Comparison of ENCODE assay signal across 21 cellular contexts in genomic region chr2:100959225-100959880, GRCh38. TPM values are rescaled to one million over a fixed set of nuclear protein-coding genes. Genes with fewer than 3 reads are reported as not detected.
A peak's percentile ranks its signal among the peaks of the same experiment; 100 is the strongest.
DNase-seq lines count a peak whose midpoint lies in the region; ATAC-seq, FAIRE-seq and TF ChIP-seq lines count a peak whose summit lies in the region.
"Had no signal": no experiment of that assay in that cellular context is flagged by ENCODE, and none has a peak within 500 bp of the region (broad histone marks: within the 10 kb centered on the region; RNA-seq: fewer than 3 reads in every experiment).

No MANE protein-coding gene starts in this region.

- H2BK5ac ChIP-seq in neuronal stem cell (ENCODE audit: low read length): no peak overlapping the region

- no peak overlapping the region for H2BK12ac ChIP-seq in neuronal stem cell (ENCODE audit: low read length)

- TF ChIP-seq CTCF in left ventricle myocardium inferior (IDR thresholded peaks at IDR 0.05; ENCODE audit: borderline replicate concordance): no peak
- no peak for TF ChIP-seq CTCF in astrocyte (IDR thresholded peaks at IDR 0.05; ENCODE audit: insufficient read depth, low read depth, low read length)
- no peak for TF ChIP-seq CTCF in upper lobe of right lung (IDR thresholded peaks at IDR 0.05)
- TF ChIP-seq CTCF in progenitor cell of endocrine pancreas (IDR thresholded peaks at IDR 0.05; ENCODE audit: unreplicated experiment): no peak

- H3K14ac ChIP-seq in neuronal stem cell (ENCODE audit: low read length): no peak overlapping the region

- no peak overlapping the region for H2BK120ac ChIP-seq in neuronal stem cell (ENCODE audit: low read depth, low read length)

- H3K36me3 ChIP-seq in left ventricle myocardium inferior (no peaks in the 10 kb centered on the region), astrocyte (ENCODE audit: insufficient read depth, low read length) (no peaks in the 10 kb centered on the region), upper lobe of right lung (no peaks in the 10 kb centered on the region), neuronal stem cell (replicated peaks in 1 of 2; ENCODE audit: control insufficient read depth in 2 of 2, insufficient read depth in 2 of 2, low read length in 2 of 2) (no peaks in the 10 kb centered on the region)

- H4K91ac ChIP-seq in neuronal stem cell (ENCODE audit: low read depth, low read length, poor library complexity): no peak overlapping the region

- no peak overlapping the region for H3K4ac ChIP-seq in neuronal stem cell (ENCODE audit: low read length)

- H3K79me1 ChIP-seq in neuronal stem cell (ENCODE audit: low read depth, low read length): no peaks in the 10 kb centered on the region

- intact Hi-C loops in Right ventricle myocardium superior (cut with DNase I) (no loop called here), left ventricle myocardium inferior (cut with micrococcal nuclease) (no loop called here), upper lobe of right lung (cut with DNase I) (no loop called here)

- H3K27ac ChIP-seq in left ventricle myocardium inferior (replicated peaks): no peak overlapping the region
- no peak overlapping the region for H3K27ac ChIP-seq in astrocyte (ENCODE audit: low read depth, low read length)
- H3K27ac ChIP-seq in upper lobe of right lung: no peak overlapping the region
- no peak overlapping the region for H3K27ac ChIP-seq in neuronal stem cell (replicated peaks; ENCODE audit: low read length)

- no peak overlapping the region for H3K23ac ChIP-seq in neuronal stem cell (ENCODE audit: low read depth, low read length, poor library complexity)

- no peak overlapping the region for H4K8ac ChIP-seq in neuronal stem cell (ENCODE audit: low read depth, low read length)

- H3K4me2 ChIP-seq in astrocyte (ENCODE audit: low read length): peak overlapping the region; percentile 32
- H3K4me2 ChIP-seq in neuronal stem cell (ENCODE audit: insufficient read depth, low read length, poor library complexity, severe bottlenecking): no peak overlapping the region

- peaks cover 16% of the 10 kb centered on the region for H3K4me1 Mint-ChIP-seq in astrocyte (ENCODE audit: low read depth, unreplicated experiment)
- no peaks in the 10 kb centered on the region for H3K4me1 Mint-ChIP-seq in progenitor cell of endocrine pancreas (ENCODE audit: low read depth)
- H3K4me1 Mint-ChIP-seq: CD8-positive, alpha-beta memory T cell had no signal

- DNase-seq in Right ventricle myocardium superior (peak; percentile 6), left ventricle myocardium inferior (no peak), astrocyte (ENCODE audit: low read depth) (peak; percentile 77), iris pigment epithelial cell (ENCODE audit: low read depth) (peak; percentile 39), upper lobe of right lung (no peak), progenitor cell of endocrine pancreas (ENCODE audit: low spot score, unreplicated experiment) (no peak), neuronal stem cell (ENCODE audit: low spot score) (no peak)
- DNase-seq: activated CD4-positive, alpha-beta T cell treated with anti-CD3 and anti-CD28 coated beads for 36 hours; activated effector memory CD4-positive, alpha-beta T cell treated with anti-CD3 and anti-CD28 coated beads, Interleukin-2, amount 50 U/mL, for 16 hours; amygdala; CD8-positive, alpha-beta memory T cell; DMS79 treated with DMSO at 0.1 percent for 48 hours; NCI-H2029; NCI-H524 treated with DMSO at 0.1 percent for 48 hours; retina had no signal

- ATAC-seq in Right ventricle myocardium superior (ENCODE audit: poor library complexity) (no peak), upper lobe of right lung (peak; percentile 17), HG02938 (IDR thresholded peaks at IDR 0.05; ENCODE audit: unreplicated experiment) (no peak)
- ATAC-seq: activated CD4-positive, alpha-beta T cell treated with anti-CD3 and anti-CD28 coated beads for 36 hours; natural killer cell treated with Interleukin-12 subunit alpha and Interleukin-12 subunit beta and Interleukin-15 and Interleukin-18, amount 100 ng/mL, for 72 hours had no signal

- H3K9ac ChIP-seq in astrocyte (ENCODE audit: low read length): no peak overlapping the region
- H3K9ac ChIP-seq in neuronal stem cell (ENCODE audit: low read depth, low read length, poor library complexity): no peak overlapping the region

- no peak overlapping the region for H3K18ac ChIP-seq in neuronal stem cell (ENCODE audit: low read length)

- H3K27me3 ChIP-seq in left ventricle myocardium inferior (ENCODE audit: low read depth) (no peaks in the 10 kb centered on the region), astrocyte (ENCODE audit: insufficient read depth, low read length) (no peaks in the 10 kb centered on the region), upper lobe of right lung (no peaks in the 10 kb centered on the region), neuronal stem cell (ENCODE audit: control insufficient read depth in 3 of 3, insufficient read depth in 3 of 3, low read depth in 1 of 3, low read length in 3 of 3) (peaks cover 0 to 3% (median 0%) of the 10 kb centered on the region in 3 experiments)

- no peak overlapping the region for H2BK15ac ChIP-seq in neuronal stem cell (ENCODE audit: low read length)

- no peaks in the 10 kb centered on the region for H3K9me3 ChIP-seq in left ventricle myocardium inferior (replicated peaks)
- no peaks in the 10 kb centered on the region for H3K9me3 ChIP-seq in astrocyte (ENCODE audit: insufficient read depth, low read depth, low read length)
- no peaks in the 10 kb centered on the region for H3K9me3 ChIP-seq in upper lobe of right lung
- no peaks in the 10 kb centered on the region for H3K9me3 ChIP-seq in neuronal stem cell (replicated peaks in 1 of 2; ENCODE audit: control insufficient read depth in 2 of 2, insufficient read depth in 1 of 2, low read depth in 1 of 2, low read length in 2 of 2)

- H2AFZ ChIP-seq in astrocyte (ENCODE audit: low read depth, low read length) (no peak overlapping the region), neuronal stem cell (ENCODE audit: low read length) (no peak overlapping the region)

- H3K27ac Mint-ChIP-seq in astrocyte (ENCODE audit: unreplicated experiment): peak overlapping the region; percentile 21
- no peak overlapping the region for H3K27ac Mint-ChIP-seq in progenitor cell of endocrine pancreas
- H3K27ac Mint-ChIP-seq: activated CD4-positive, alpha-beta T cell treated with anti-CD3 and anti-CD28 coated beads for 36 hours; natural killer cell treated with Interleukin-12 subunit alpha and Interleukin-12 subunit beta and Interleukin-15 and Interleukin-18, amount 100 ng/mL, for 72 hours; stimulated activated naive CD8-positive, alpha-beta T cell treated with anti-CD3 and anti-CD28 coated beads, Interleukin-15, Interleukin-2, amounts not matched to agents 100 ng/mL and 50 ng/mL, for 24 hours had no signal

- no peak overlapping the region for H2AK5ac ChIP-seq in neuronal stem cell (ENCODE audit: low read depth, low read length)

- no peaks in the 10 kb centered on the region for H4K20me1 ChIP-seq in astrocyte (ENCODE audit: insufficient read depth, low read length)

- H3K27me3 Mint-ChIP-seq in astrocyte (ENCODE audit: low read depth, unreplicated experiment) (peaks cover 8% of the 10 kb centered on the region), progenitor cell of endocrine pancreas (peaks cover 4% of the 10 kb centered on the region)
- H3K27me3 Mint-ChIP-seq: activated CD4-positive, alpha-beta T cell treated with anti-CD3 and anti-CD28 coated beads for 36 hours; stimulated activated naive CD8-positive, alpha-beta T cell treated with anti-CD3 and anti-CD28 coated beads, Interleukin-15, Interleukin-2, amounts not matched to agents 100 ng/mL and 50 ng/mL, for 24 hours had no signal

- no peaks in the 10 kb centered on the region for H3K79me2 ChIP-seq in astrocyte (ENCODE audit: insufficient read depth, low read length)

- H3K9me3 Mint-ChIP-seq in astrocyte (ENCODE audit: unreplicated experiment): peaks cover 3% of the 10 kb centered on the region
- no peaks in the 10 kb centered on the region for H3K9me3 Mint-ChIP-seq in progenitor cell of endocrine pancreas (ENCODE audit: low read depth)
- H3K9me3 Mint-ChIP-seq: CD8-positive, alpha-beta memory T cell; natural killer cell treated with Interleukin-12 subunit alpha and Interleukin-12 subunit beta and Interleukin-15 and Interleukin-18, amount 100 ng/mL, for 72 hours; stimulated activated naive CD8-positive, alpha-beta T cell treated with anti-CD3 and anti-CD28 coated beads, Interleukin-15, Interleukin-2, amounts not matched to agents 100 ng/mL and 50 ng/mL, for 24 hours had no signal

- FAIRE-seq in astrocyte (lab: Jason Lieb, UNC): peak; percentile 70
- FAIRE-seq: A204.1, urothelium cell line had no signal

- H3K4me3 Mint-ChIP-seq in astrocyte (ENCODE audit: unreplicated experiment): no peak overlapping the region
- H3K4me3 Mint-ChIP-seq in progenitor cell of endocrine pancreas (ENCODE audit: low read depth): no peak overlapping the region
- H3K4me3 Mint-ChIP-seq: activated CD4-positive, alpha-beta T cell treated with anti-CD3 and anti-CD28 coated beads for 36 hours; CD8-positive, alpha-beta memory T cell; natural killer cell treated with Interleukin-12 subunit alpha and Interleukin-12 subunit beta and Interleukin-15 and Interleukin-18, amount 100 ng/mL, for 72 hours; stimulated activated naive CD8-positive, alpha-beta T cell treated with anti-CD3 and anti-CD28 coated beads, Interleukin-15, Interleukin-2, amounts not matched to agents 100 ng/mL and 50 ng/mL, for 24 hours had no signal

- H3K4me3 ChIP-seq in left ventricle myocardium inferior (no peak overlapping the region), astrocyte (ENCODE audit: insufficient read depth, low read depth, low read length) (no peak overlapping the region), upper lobe of right lung (no peak overlapping the region), neuronal stem cell (ENCODE audit: low read length in 2 of 2) (no peak overlapping the region)
- H3K4me3 ChIP-seq: lung had no signal

- peaks cover 59% of the 10 kb centered on the region for H3K4me1 ChIP-seq in left ventricle myocardium inferior
- peaks cover 14% of the 10 kb centered on the region for H3K4me1 ChIP-seq in astrocyte (ENCODE audit: insufficient read depth, low read length)
- H3K4me1 ChIP-seq in upper lobe of right lung: peaks cover 15% of the 10 kb centered on the region
- no peaks in the 10 kb centered on the region for H3K4me1 ChIP-seq in neuronal stem cell (ENCODE audit: control insufficient read depth in 2 of 2, insufficient read depth in 1 of 2, low read depth in 1 of 2, low read length in 2 of 2)

- no CpG with 5 or more reads among the region's 6 CpGs for WGBS in neuronal stem cell (ENCODE audit: extremely low coverage in 2 of 2, insufficient read length in 2 of 2, insufficient replicate concordance in 1 of 2), 2 donors

- H3K36me3 Mint-ChIP-seq in astrocyte (ENCODE audit: low read depth, unreplicated experiment) (peaks cover 5% of the 10 kb centered on the region), progenitor cell of endocrine pancreas (ENCODE audit: insufficient read depth) (no peaks in the 10 kb centered on the region)
- H3K36me3 Mint-ChIP-seq: CD8-positive, alpha-beta memory T cell; natural killer cell treated with Interleukin-12 subunit alpha and Interleukin-12 subunit beta and Interleukin-15 and Interleukin-18, amount 100 ng/mL, for 72 hours had no signal

RNA-seq across cellular contexts. Expression of gene RPL31, which starts 42.7 kb away (rescaled TPM):
- total RNA-seq in Right ventricle myocardium superior: 756 TPM
- 803 TPM for total RNA-seq in left ventricle myocardium inferior
- total RNA-seq in astrocyte: 1,040 and 1,129 TPM in 2 replicates
- total RNA-seq in upper lobe of right lung: 1,071 TPM
- 1,632 and 1,719 TPM in 2 replicates for total RNA-seq in progenitor cell of endocrine pancreas
- polyA plus RNA-seq in neuronal stem cell (2013, experiment 1 of 2): 2,267 TPM
- 2,302 TPM for polyA plus RNA-seq in neuronal stem cell (2013, experiment 2 of 2)

Comparison
In these comparisons a context has a peak if more than half of its experiments do, and no peak if none do; other contexts are left out.
1. DNase-seq: peak in Right ventricle myocardium superior (single experiment), astrocyte (single experiment) and iris pigment epithelial cell (single experiment); none in left ventricle myocardium inferior (single experiment), upper lobe of right lung (single experiment), progenitor cell of endocrine pancreas (single experiment) and neuronal stem cell (single experiment).